In genomic region chr1:57471995-57472394, GRCh38 we compare ENCODE assay signal across 28 cellular contexts. TPM values are rescaled to one million over a fixed set of nuclear protein-coding genes. Genes with fewer than 3 reads are reported as not detected.
"Had no signal": no experiment of that assay in that cellular context is flagged by ENCODE, and none has a peak within 500 bp of the region (broad histone marks: within the 10 kb centered on the region; RNA-seq: fewer than 3 reads in every experiment).

No MANE protein-coding gene starts in this region.

- H3K9me3 ChIP-seq: esophagus squamous epithelium, gastrocnemius medialis, heart right ventricle, left lung, lower lobe of right lung had no signal

- H3K4me3 ChIP-seq: coronary artery, dorsolateral prefrontal cortex, esophagus squamous epithelium, gastrocnemius medialis, heart right ventricle, left lung, lower lobe of right lung had no signal

- H3K27ac ChIP-seq: coronary artery, dorsolateral prefrontal cortex, epithelial cell of prostate, esophagus squamous epithelium, gastrocnemius medialis, heart right ventricle, left lung, lower lobe of right lung had no signal

- DNase-seq: dermis blood vessel endothelial cell; dorsolateral prefrontal cortex; effector CD4-positive, alpha-beta T cell; effector memory CD4-positive, alpha-beta T cell; erythroblast; esophagus squamous epithelium; foreskin fibroblast; foreskin melanocyte; gastrocnemius medialis; glutamatergic neuron; head of caudate nucleus; heart right ventricle; hippocampal formation; left cardiac atrium; left lung; left ventricle myocardium superior; lower lobe of right lung; mesenchymal stem cell; midbrain; naive thymus-derived CD4-positive, alpha-beta T cell had no signal

- H3K4me1 ChIP-seq: esophagus squamous epithelium, left lung, lower lobe of right lung had no signal

- FAIRE-seq: colon, endometrium, islet of Langerhans, keratinocyte had no signal

- ATAC-seq: esophagus mucosa; gastrocnemius medialis; heart right ventricle; left cardiac atrium; left lung; left ventricle myocardium superior; lower lobe of right lung; naive thymus-derived CD4-positive, alpha-beta T cell had no signal

- H3K27me3 ChIP-seq: esophagus squamous epithelium, gastrocnemius medialis, heart right ventricle, left lung had no signal

- H3K36me3 ChIP-seq: esophagus squamous epithelium, gastrocnemius medialis, heart right ventricle, left lung, lower lobe of right lung had no signal

RNA-seq across cellular contexts. Expression of gene DAB1, which starts 48.1 kb away (rescaled TPM):
- total RNA-seq: dermis blood vessel endothelial cell, lung microvascular endothelial cell had no signal
